Comparison of ENCODE assay signal across 1 cellular context in genomic region chr14:91327201-91327600, GRCh38.
TF ChIP-seq lines count a peak whose summit lies in the region.

No MANE protein-coding gene starts in this region.

TF ChIP-seq in WTC11, 78 proteins besides CTCF, POLR2A, EP300 and RAD21 (continued from another document):
- TF ChIP-seq ZNF425 (CRISPR knock-in tag; conservative IDR thresholded peaks at IDR 0.05): no peak
TF ChIP-seq in WTC11: peak in this region for 0.
